ENCODE assay signal across 26 cellular contexts in genomic region chr2:20829861-20830260, GRCh38.
"Had no signal": no experiment of that assay in that cellular context is flagged by ENCODE, and none has a peak within 500 bp of the region (broad histone marks: within the 10 kb centered on the region; RNA-seq: fewer than 3 reads in every experiment).

No MANE protein-coding gene starts in this region.

- DNase-seq: stimulated activated CD4-positive, alpha-beta T cell treated with anti-CD3 and anti-CD28 coated beads, Interleukin-2, amount 100 ng/mL, for 48 hours; stimulated activated CD4-positive, alpha-beta T cell treated with anti-CD3 and anti-CD28 coated beads, Interleukin-4, amount 100 ng/mL, for 1 hour; stimulated activated CD4-positive, alpha-beta T cell treated with anti-CD3 and anti-CD28 coated beads, Interleukin-4, amount 100 ng/mL, for 24 hours; stimulated activated CD4-positive, alpha-beta T cell treated with anti-CD3 and anti-CD28 coated beads, Interleukin-4, amount 100 ng/mL, for 4 hours; stimulated activated CD8-positive, alpha-beta memory T cell treated with anti-CD3 and anti-CD28 coated beads, Interleukin-4, amount 100 ng/mL, for 48 hours; stimulated activated naive B cell treated with anti-CD40 and anti-IgM and Interleukin-4, amounts not matched to agents 10 μg/mL and 1 μg/mL and 100 μg/mL, for 72 hours; stimulated activated naive CD4-positive, alpha-beta T cell; stimulated activated naive CD4-positive, alpha-beta T cell treated with Interleukin-2 at 50 U/mL for 16 hours; stimulated activated naive CD8-positive, alpha-beta T cell treated with anti-CD3 and anti-CD28 coated beads, Interleukin-15, amount 100 ng/mL, for 72 hours; stimulated activated naive CD8-positive, alpha-beta T cell treated with anti-CD3 and anti-CD28 coated beads, Interleukin-15, Interleukin-2, amounts not matched to agents 100 U/mL and 50 U/mL, for 24 hours; stomach; substantia nigra; testis; thyroid gland; tibial artery; trophoblast cell; upper lobe of left lung; upper lobe of right lung; uterus had no signal

- H3K27me3 ChIP-seq: testis, thyroid gland, upper lobe of left lung, uterus, vagina had no signal

- H3K4me1 ChIP-seq: stomach, suprapubic skin, testis, thyroid gland, tibial artery, tibial nerve, upper lobe of left lung, upper lobe of right lung, uterus, vagina had no signal

- H3K9me3 ChIP-seq: stomach, suprapubic skin, testis, thoracic aorta, thyroid gland, tibial artery, tibial nerve, upper lobe of left lung, upper lobe of right lung, uterus, vagina had no signal

- H3K36me3 ChIP-seq: stomach, suprapubic skin, thoracic aorta, thyroid gland, tibial artery, tibial nerve, upper lobe of left lung, upper lobe of right lung, uterus, vagina had no signal

- H3K4me3 ChIP-seq: stomach, suprapubic skin, testis, thoracic aorta, thyroid gland, tibial artery, tibial nerve, upper lobe of left lung, upper lobe of right lung, uterus, vagina had no signal

- H3K27ac ChIP-seq: stomach, suprapubic skin, testis, thoracic aorta, thyroid gland, tibial artery, tibial nerve, upper lobe of left lung, upper lobe of right lung, uterus, vagina had no signal

- ATAC-seq: stimulated activated effector memory CD8-positive, alpha-beta T cell treated with anti-CD3 and anti-CD28 coated beads, Interleukin-12 subunit alpha, Interleukin-12 subunit beta, amount 100 ng/mL, for 72 hours; stimulated activated memory B cell treated with anti-CD40 and anti-IgM and Interleukin-4, amounts not matched to agents 10 μg/mL and 1 μg/mL and 100 μg/mL, for 72 hours; stimulated activated naive B cell treated with anti-CD40 and anti-IgM and Interleukin-4, amounts not matched to agents 10 μg/mL and 1 μg/mL and 100 μg/mL, for 72 hours; stimulated activated naive CD8-positive, alpha-beta T cell treated with anti-CD3 and anti-CD28 coated beads, Interleukin-15, amount 100 ng/mL, for 72 hours; stimulated activated naive CD8-positive, alpha-beta T cell treated with anti-CD3 and anti-CD28 coated beads, Interleukin-15, Interleukin-2, amounts not matched to agents 100 U/mL and 50 U/mL, for 24 hours; upper lobe of right lung had no signal

- FAIRE-seq: urothelium cell line had no signal
